Comparison of ENCODE assay signal across 1 cellular context in genomic region chr19:37594064-37594981, GRCh38.
TF ChIP-seq lines count a peak whose summit lies in the region.

Gene ZNF540, plus strand, starts transcription at chr19:37594876. Its CDS starts 3,572 bp downstream, at chr19:37598448.
Gene ZNF571, minus strand, starts transcription at chr19:37594792. Its CDS starts 8,116 bp downstream, at chr19:37586676.

TF ChIP-seq in HEK293, 187 proteins besides CTCF, POLR2A, EP300 and RAD21 (continued from another document and continues in another):
- TF ChIP-seq PRDM2 (tag by site-specific recombination; IDR thresholded peaks at IDR 0.05; ENCODE audit: borderline replicate concordance) = no peak; the same call in 1 of the 2 replicates
- TF ChIP-seq ZNF777 (tag by site-specific recombination; IDR thresholded peaks at IDR 0.05; ENCODE audit: borderline replicate concordance) = peak; percentile 95
- TF ChIP-seq ZNF155 (tag by site-specific recombination; IDR thresholded peaks at IDR 0.05) = peak; percentile 94; the same call in 1 of the 2 replicates
- TF ChIP-seq SP3 (tag by site-specific recombination; IDR thresholded peaks at IDR 0.05) = peak; percentile 98
- peak; percentile 75; the same call in 1 of the 2 replicates for TF ChIP-seq ZNF621 (tag by site-specific recombination; IDR thresholded peaks at IDR 0.05)
- TF ChIP-seq ZNF571 (tag by site-specific recombination; IDR thresholded peaks at IDR 0.05) = no peak
- no peak for TF ChIP-seq TRIM28 (IDR thresholded peaks at IDR 0.05; ENCODE audit: borderline replicate concordance, low read length)
- TF ChIP-seq ZNF391 (tag by site-specific recombination; IDR thresholded peaks at IDR 0.05; ENCODE audit: borderline replicate concordance, low read depth) = peak; percentile 99; the same call in 1 of the 2 replicates
- TF ChIP-seq REST (tag by site-specific recombination; IDR thresholded peaks at IDR 0.05) = peak; percentile 82
- peak; percentile 93 for TF ChIP-seq KLF10 (tag by site-specific recombination; IDR thresholded peaks at IDR 0.05)
- TF ChIP-seq ZIC2 (tag by site-specific recombination; IDR thresholded peaks at IDR 0.05) = peak; percentile 93
- peak; percentile 81 for TF ChIP-seq ZNF362 (tag by site-specific recombination; IDR thresholded peaks at IDR 0.05)
- TF ChIP-seq ZNF626 (tag by site-specific recombination; IDR thresholded peaks at IDR 0.05) = peak; percentile 96; the same call in 1 of the 2 replicates
- TF ChIP-seq ZFHX2 (tag by site-specific recombination; conservative IDR thresholded peaks at IDR 0.05) = peak; percentile 99
- peak; percentile 90 for TF ChIP-seq INSM2 (tag by site-specific recombination; IDR thresholded peaks at IDR 0.05)
- no peak for TF ChIP-seq ZNF776 (tag by site-specific recombination; IDR thresholded peaks at IDR 0.05; ENCODE audit: borderline replicate concordance)
- no peak for TF ChIP-seq ZNF114 (tag by site-specific recombination; IDR thresholded peaks at IDR 0.05)
- no peak for TF ChIP-seq ZNF274 (IDR thresholded peaks at IDR 0.05; ENCODE audit: low read length)
- TF ChIP-seq ZNF274 (tag by site-specific recombination; IDR thresholded peaks at IDR 0.05; ENCODE audit: borderline replicate concordance) = peak; percentile 72; the same call in 1 of the 2 replicates
- no peak for TF ChIP-seq ZNF202 (tag by site-specific recombination; IDR thresholded peaks at IDR 0.05; ENCODE audit: borderline replicate concordance)
- peak; percentile 92 for TF ChIP-seq KLF1 (tag by site-specific recombination; IDR thresholded peaks at IDR 0.05)
- TF ChIP-seq ZNF580 (tag by site-specific recombination; IDR thresholded peaks at IDR 0.05) = peak; percentile 95
- peak; percentile 97 for TF ChIP-seq ZNF660 (tag by site-specific recombination; IDR thresholded peaks at IDR 0.05)
- peak; percentile 57; the same call in 1 of the 2 replicates for TF ChIP-seq ZNF623 (tag by site-specific recombination; IDR thresholded peaks at IDR 0.05)
- peak; percentile 90 for TF ChIP-seq IKZF3 (tag by site-specific recombination; IDR thresholded peaks at IDR 0.05)
- peak; percentile 93 for TF ChIP-seq ZNF558 (tag by site-specific recombination; IDR thresholded peaks at IDR 0.05)
- TF ChIP-seq ZNF76 (tag by site-specific recombination; IDR thresholded peaks at IDR 0.05; ENCODE audit: borderline replicate concordance, low read depth) = peak; percentile 97
- peak; percentile 99 for TF ChIP-seq ZFP37 (tag by site-specific recombination; IDR thresholded peaks at IDR 0.05)
- TF ChIP-seq ZNF624 (tag by site-specific recombination; IDR thresholded peaks at IDR 0.05) = peak; percentile 92
- TF ChIP-seq ZNF211 (tag by site-specific recombination; IDR thresholded peaks at IDR 0.05; ENCODE audit: low read depth) = peak; percentile 73
- no peak for TF ChIP-seq ZNF596 (tag by site-specific recombination; IDR thresholded peaks at IDR 0.05)
- TF ChIP-seq ZNF561 (tag by site-specific recombination; IDR thresholded peaks at IDR 0.05; ENCODE audit: borderline replicate concordance) = peak; percentile 100
- TF ChIP-seq ZNF266 (tag by site-specific recombination; IDR thresholded peaks at IDR 0.05; ENCODE audit: low read depth) = peak; percentile 61; the same call in 1 of the 2 replicates
- no peak for TF ChIP-seq ZNF654 (tag by site-specific recombination; IDR thresholded peaks at IDR 0.05; ENCODE audit: low read depth)
- TF ChIP-seq KLF17 (tag by site-specific recombination; IDR thresholded peaks at IDR 0.05) = peak; percentile 95
- TF ChIP-seq ZNF146 (tag by site-specific recombination; IDR thresholded peaks at IDR 0.05) = peak; percentile 96
- TF ChIP-seq ZNF843 (tag by site-specific recombination; IDR thresholded peaks at IDR 0.05) = peak; percentile 89
- peak; percentile 88 for TF ChIP-seq ZNF394 (tag by site-specific recombination; IDR thresholded peaks at IDR 0.05; ENCODE audit: borderline replicate concordance)
- no peak for TF ChIP-seq ZNF354C (tag by site-specific recombination; IDR thresholded peaks at IDR 0.05; ENCODE audit: borderline replicate concordance, low read depth)
- TF ChIP-seq BCL11B (tag by site-specific recombination; IDR thresholded peaks at IDR 0.05; ENCODE audit: low read depth) = peak; percentile 95
- TF ChIP-seq TSHZ1 (tag by site-specific recombination; IDR thresholded peaks at IDR 0.05; ENCODE audit: borderline replicate concordance) = peak; percentile 89
- 0 out of 2 replicates have a peak, but pooled peaks have one; percentile 49 for TF ChIP-seq ZNF747 (tag by site-specific recombination; IDR thresholded peaks at IDR 0.05)
